In the genomic region with DNA sequence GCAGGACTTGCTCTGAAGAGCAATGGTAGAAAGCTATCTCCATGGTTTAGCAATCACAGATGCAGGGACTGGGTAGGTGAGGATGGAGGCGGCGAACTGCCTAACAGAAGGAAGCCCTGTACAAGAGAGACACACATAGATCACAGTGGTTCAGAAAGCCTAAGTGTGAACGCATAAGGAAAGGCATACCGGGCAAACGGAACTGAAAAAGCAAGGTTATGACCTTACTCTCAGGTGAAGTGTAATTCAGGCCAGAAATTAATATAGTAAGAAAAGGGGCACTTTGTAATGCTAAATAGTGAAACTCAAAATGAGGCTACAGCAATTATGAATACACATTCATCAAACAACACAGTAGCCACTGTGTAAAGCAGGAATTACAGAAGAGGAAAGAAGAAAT, we compare ENCODE assay signal across 27 cellular contexts.
"Had no signal": no experiment of that assay in that cellular context is flagged by ENCODE, and none has a peak within 500 bp of the region (broad histone marks: within the 10 kb centered on the region; RNA-seq: fewer than 3 reads in every experiment).

No MANE protein-coding gene starts in this region.

- H3K9me3 ChIP-seq: ascending aorta, heart left ventricle, prostate gland, stomach, thyroid gland, upper lobe of right lung had no signal

- H3K27ac ChIP-seq: ascending aorta, prostate gland, stomach, thyroid gland, upper lobe of right lung, WERI-Rb-1 had no signal

- H3K4me1 ChIP-seq: prostate gland, stomach, thyroid gland, upper lobe of right lung had no signal

- DNase-seq: activated CD4-positive, alpha-beta T cell treated with anti-CD3 and anti-CD28 coated beads for 48 hours; activated CD4-positive, alpha-beta T cell treated with anti-CD3 and anti-CD28 coated beads, Interleukin-2, amount 50 U/mL, for 48 hours; activated CD8-positive, alpha-beta memory T cell treated with anti-CD3 and anti-CD28 coated beads for 24 hours; activated gamma-delta T cell; activated naive CD4-positive, alpha-beta T cell treated with anti-CD3 and anti-CD28 coated beads, Interleukin-2, amount 10 ng/mL, durations not matched to agents 7 days and 5 days; activated naive CD8-positive, alpha-beta T cell treated with anti-CD3 and anti-CD28 coated beads, Interleukin-2, amount 10 ng/mL, durations not matched to agents 7 days and 5 days; activated T-cell treated with anti-CD3 and anti-CD28 coated beads, Interleukin-2, amount 50 U/mL, for 24 hours; central memory CD4-positive, alpha-beta T cell; endodermal cell; foreskin keratinocyte; heart left ventricle; hypothalamus; immature natural killer cell; kidney; left colon; retina; stimulated activated CD4-positive, alpha-beta T cell treated with anti-CD3 and anti-CD28 coated beads, Interleukin-15, amount 100 ng/mL, for 24 hours; stimulated activated CD4-positive, alpha-beta T cell treated with anti-CD3 and anti-CD28 coated beads, Interleukin-2, amount 100 ng/mL, for 24 hours; stimulated activated naive B cell treated with anti-CD40 and anti-IgM and Interleukin-4, amounts not matched to agents 10 μg/mL and 1 μg/mL and 100 μg/mL, for 72 hours; stomach; SW 1271; T-helper 9 cell; thyroid gland; upper lobe of right lung; WERI-Rb-1 had no signal

- H3K27me3 ChIP-seq: ascending aorta, foreskin keratinocyte, heart left ventricle, stomach, thyroid gland, upper lobe of right lung had no signal

- H3K4me3 ChIP-seq: ascending aorta, heart left ventricle, prostate gland, stomach, thyroid gland, upper lobe of right lung had no signal

- H3K36me3 ChIP-seq: ascending aorta, heart left ventricle, prostate gland, stomach, thyroid gland, upper lobe of right lung, WERI-Rb-1 had no signal
